ENCODE assay signal across 1 cellular context in the genomic region with DNA sequence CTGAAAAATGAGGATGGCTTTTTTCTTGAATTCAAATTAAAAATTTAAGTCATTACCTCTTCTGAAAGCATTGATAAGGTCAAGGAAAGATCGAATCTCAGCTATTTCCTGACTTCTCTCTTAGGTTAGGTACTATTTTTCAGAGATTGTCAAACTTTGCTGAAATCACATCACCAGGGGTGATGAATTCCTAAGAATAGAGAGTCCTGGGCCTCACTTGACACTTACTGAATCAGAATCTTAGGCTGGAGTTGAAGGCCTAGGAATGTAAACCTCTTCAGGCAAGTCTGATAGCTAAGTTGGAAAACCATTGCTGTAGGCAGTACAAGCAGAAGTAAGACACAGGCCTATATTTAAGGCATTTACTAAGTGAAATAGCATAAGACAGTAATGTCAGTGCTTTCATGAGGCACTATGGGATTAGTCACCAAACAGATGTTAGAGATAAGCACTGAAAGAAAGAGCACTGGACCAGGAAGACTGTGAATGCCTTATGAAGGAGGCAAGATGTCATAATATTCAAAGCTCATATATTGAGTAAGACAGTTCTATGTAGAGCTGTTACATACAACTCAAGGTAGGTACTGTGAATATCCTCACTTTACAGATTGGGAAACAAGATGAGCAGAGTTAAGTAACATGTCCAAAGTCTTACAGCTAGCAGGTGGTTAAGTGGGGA.
TF ChIP-seq lines count a peak whose summit lies in the region.

No MANE protein-coding gene starts in this region.

TF ChIP-seq in HepG2, 621 proteins besides CTCF, POLR2A, EP300 and RAD21:
- 0 out of 2 replicates have a peak, but pooled peaks have one; percentile 28 for TF ChIP-seq TGIF2 (CRISPR knock-in tag; IDR thresholded peaks at IDR 0.05)
- 0 out of 2 replicates have a peak, but pooled peaks have one; percentile 8 for TF ChIP-seq HNF4A (CRISPR knock-in tag; IDR thresholded peaks at IDR 0.05)
- TF ChIP-seq CEBPB (IDR thresholded peaks at IDR 0.05; ENCODE audit: borderline replicate concordance, low read depth, low read length), result peak; percentile 54; the same call in 1 of the 2 replicates
- TF ChIP-seq SNAI1 (CRISPR knock-in tag; IDR thresholded peaks at IDR 0.05; ENCODE audit: borderline replicate concordance), result no peak
- TF ChIP-seq HMG20A (CRISPR knock-in tag; IDR thresholded peaks at IDR 0.05; ENCODE audit: borderline replicate concordance), result 0 out of 2 replicates have a peak, but pooled peaks have one; percentile 14
